17 cellular contexts compared by ENCODE assay signal in the genomic region with DNA sequence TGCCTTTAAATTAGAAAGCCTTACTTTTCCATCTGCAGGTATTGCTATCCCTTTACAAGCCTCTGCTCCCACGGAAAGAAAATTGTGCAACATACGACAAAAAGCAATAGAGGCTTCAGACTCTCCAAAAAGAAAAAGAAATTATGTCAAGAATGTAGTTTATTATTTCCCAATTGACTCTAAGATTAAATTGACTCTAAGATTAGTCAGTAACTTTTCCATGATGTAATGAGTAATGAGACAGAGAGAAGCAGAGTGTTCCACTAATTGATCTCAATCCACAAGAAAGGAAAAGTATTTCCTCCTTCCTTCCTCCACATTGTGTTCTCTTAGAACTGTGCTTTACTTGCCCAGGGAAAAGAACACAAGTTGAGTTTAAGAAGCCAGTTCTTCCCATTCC.
DNase-seq lines count a peak whose midpoint lies in the region; ATAC-seq, FAIRE-seq and TF ChIP-seq lines count a peak whose summit lies in the region.
"Had no signal": no experiment of that assay in that cellular context is flagged by ENCODE, and none has a peak within 500 bp of the region (broad histone marks: within the 10 kb centered on the region; RNA-seq: fewer than 3 reads in every experiment).

No MANE protein-coding gene starts in this region.

- H3K4me3 ChIP-seq in right cardiac atrium (ENCODE audit: low read length) (no peak overlapping the region), right atrium auricular region (no peak overlapping the region), fibroblast of pulmonary artery (replicated peaks; ENCODE audit: low read depth, low read length) (no peak overlapping the region), pancreas (no peak overlapping the region), aorta (ENCODE audit: low read length in 2 of 2) (no peak overlapping the region), coronary artery (no peak overlapping the region), tibial nerve (no peak overlapping the region)
- H3K4me3 ChIP-seq: A549, K562 had no signal

- H3K36me3 ChIP-seq in right atrium auricular region (no peaks in the 10 kb centered on the region), pancreas (no peaks in the 10 kb centered on the region), aorta (ENCODE audit: control insufficient read depth in 1 of 2, insufficient read depth in 2 of 2, low read length in 1 of 2) (no peaks in the 10 kb centered on the region), tibial nerve (no peaks in the 10 kb centered on the region)

- H3K4me1 ChIP-seq in right cardiac atrium (ENCODE audit: control insufficient read depth, insufficient read depth, low read length), result no peaks in the 10 kb centered on the region
- no peaks in the 10 kb centered on the region for H3K4me1 ChIP-seq in right atrium auricular region
- no peaks in the 10 kb centered on the region for H3K4me1 ChIP-seq in pancreas
- H3K4me1 ChIP-seq in aorta (ENCODE audit: control insufficient read depth in 1 of 2, insufficient read depth in 2 of 2, low read length in 2 of 2), result no peaks in the 10 kb centered on the region
- peaks cover 0 to 4% (median 0%) of the 10 kb centered on the region in 4 donors for H3K4me1 ChIP-seq in tibial nerve
- H3K4me1 ChIP-seq: A549 had no signal

- no peak for FAIRE-seq in pancreas (lab: Jason Lieb, UNC)
- FAIRE-seq: A549, GM18507, H54, K562 had no signal

- DNase-seq in right cardiac atrium (no peak), right atrium auricular region (ENCODE audit: low spot score) (no peak), fibroblast of pulmonary artery (ENCODE audit: low read depth) (peak; percentile 85), pancreas (no peak), aorta (no peak), coronary artery (ENCODE audit: low spot score) (no peak), NCI-H187 (lab: John Stamatoyannopoulos, UW) (no peak), tibial nerve (ENCODE audit: low spot score in 2 of 2) (no peak)
- DNase-seq: COR-L47, NCI-H1092 treated with DMSO at 0.1 percent for 48 hours, NCI-H1694, SHP77 had no signal

- TF ChIP-seq EP300 in tibial nerve (IDR thresholded peaks at IDR 0.05), result no peak

- H3K27ac ChIP-seq in right cardiac atrium (ENCODE audit: low read length) (no peak overlapping the region), right atrium auricular region (no peak overlapping the region), pancreas (no peak overlapping the region), aorta (ENCODE audit: low read depth in 1 of 2, low read length in 2 of 2) (no peak overlapping the region), coronary artery (peak overlapping the region in 1 of 2 donors; percentile 35), tibial nerve (peak overlapping the region in 1 of 4 donors; percentile 40)
- H3K27ac ChIP-seq: A549, HL-60 had no signal

- WGBS in right cardiac atrium, result 46% methylated on average over 2 of the region's 2 CpGs
- 36 to 44% methylated on average over 2 of the region's 2 CpGs for WGBS in pancreas, 2 donors
- WGBS in aorta, 2 donors, result 13 to 25% methylated on average over 2 of the region's 2 CpGs
- 47 to 64% methylated on average over 2 of the region's 2 CpGs for WGBS in tibial nerve, 2 donors

- TF ChIP-seq CTCF in right atrium auricular region (IDR thresholded peaks at IDR 0.05), result no peak
- no peak for TF ChIP-seq CTCF in fibroblast of pulmonary artery (IDR thresholded peaks at IDR 0.05; ENCODE audit: low read length, missing control alignments)
- TF ChIP-seq CTCF in pancreas (IDR thresholded peaks at IDR 0.05), result no peak
- TF ChIP-seq CTCF in coronary artery (IDR thresholded peaks at IDR 0.05), result no peak
- no peak for TF ChIP-seq CTCF in tibial nerve (IDR thresholded peaks at IDR 0.05)

- H3K9me3 ChIP-seq in right cardiac atrium (ENCODE audit: control insufficient read depth, low read length), result no peaks in the 10 kb centered on the region
- H3K9me3 ChIP-seq in right atrium auricular region, result no peaks in the 10 kb centered on the region
- no peaks in the 10 kb centered on the region for H3K9me3 ChIP-seq in pancreas
- no peaks in the 10 kb centered on the region for H3K9me3 ChIP-seq in aorta (ENCODE audit: control insufficient read depth, low read length)
- H3K9me3 ChIP-seq in tibial nerve, result no peaks in the 10 kb centered on the region
- H3K9me3 ChIP-seq: A549 had no signal

- ATAC-seq in right cardiac atrium (peak; percentile 66 to 74), pancreas (peak; percentile 22 to 53 (median 42)), aorta (ENCODE audit: low FRiP score) (peak; percentile 77)
- ATAC-seq: A549, K562 had no signal

- intact Hi-C loops in right cardiac atrium (cut with DNase I), result no loop called here
- intact Hi-C loops in pancreas (cut with DNase I), result no loop called here
- intact Hi-C loops in aorta (cut with DNase I), result no loop called here

- TF ChIP-seq POLR2A in tibial nerve (IDR thresholded peaks at IDR 0.05), result no peak

- H3K27me3 ChIP-seq in right cardiac atrium (ENCODE audit: control insufficient read depth, insufficient read depth) (no peaks in the 10 kb centered on the region), right atrium auricular region (no peaks in the 10 kb centered on the region), pancreas (no peaks in the 10 kb centered on the region), aorta (ENCODE audit: control insufficient read depth in 1 of 2, insufficient read depth in 2 of 2, low read length in 1 of 2) (no peaks in the 10 kb centered on the region), tibial nerve (no peaks in the 10 kb centered on the region)
